Comparison of ENCODE assay signal across 8 cellular contexts in genomic region chr3:51671090-51672082, GRCh38. TPM values are rescaled to one million over a fixed set of nuclear protein-coding genes. Genes with fewer than 3 reads are reported as not detected.
A peak's percentile ranks its signal among the peaks of the same experiment; 100 is the strongest.
DNase-seq lines count a peak whose midpoint lies in the region; ATAC-seq, FAIRE-seq and TF ChIP-seq lines count a peak whose summit lies in the region.

TSS of gene TEX264 (plus strand) at chr3:51671252. CDS start at chr3:51674305, 3,053 bp downstream.

- WGBS in spleen, 5 donors = 0 to 1% (median 0%) methylated on average over 48 to 99 of the region's 99 CpGs

- DNase-seq in 8988T = peak; percentile 96
- DNase-seq in NCI-H2107 treated with DMSO at 0.1 percent for 48 hours (lab: John Stamatoyannopoulos, UW; ENCODE audit: unreplicated experiment) = peak; percentile 43
- peak; percentile 76 for DNase-seq in WTC11 (ENCODE audit: low spot score)
- peak; percentile 52 for DNase-seq in bronchial epithelial cell (ENCODE audit: low read depth)
- DNase-seq in immature natural killer cell = peak; percentile 90 to 94 (median 93)
- peak; percentile 99 for DNase-seq in spleen

- TF ChIP-seq POLR2A in spleen (IDR thresholded peaks at IDR 0.05) = peak; percentile 59 to 71 (median 63)

- ATAC-seq in GM18502 (IDR thresholded peaks at IDR 0.05; ENCODE audit: poor library complexity, unreplicated experiment) (peak; percentile 76), HG02938 (IDR thresholded peaks at IDR 0.05; ENCODE audit: unreplicated experiment) (peak; percentile 65), WTC11 (peak; percentile 77)

- TF ChIP-seq CTCF in WTC11 (IDR thresholded peaks at IDR 0.05) = no peak
- no peak for TF ChIP-seq CTCF in bronchial epithelial cell (IDR thresholded peaks at IDR 0.05; ENCODE audit: insufficient read depth, low read length, severe bottlenecking)
- TF ChIP-seq CTCF in spleen (IDR thresholded peaks at IDR 0.05 in 8 of 11, conservative IDR thresholded peaks at IDR 0.05 in 3 of 11) = peak in 4 of 11 experiments; percentile 12 to 42 (median 27)

- H3K4me3 Mint-ChIP-seq in WTC11 (peak within 1 kb of the TSS; percentile 75), immature natural killer cell (peak within 1 kb of the TSS; percentile 88 to 94 (median 92))

- H3K27me3 Mint-ChIP-seq in WTC11 (ENCODE audit: low read depth) (no peaks in the 10 kb centered on the region; the same call in 1 of the 2 replicates), immature natural killer cell (ENCODE audit: low read depth in 3 of 3) (peaks cover 6 to 10% (median 9%) of the 10 kb centered on the region in 3 donors)

- H3K4me3 ChIP-seq in bronchial epithelial cell (ENCODE audit: low read depth, low read length) (peak within 1 kb of the TSS; percentile 68), spleen (peak within 1 kb of the TSS; percentile 67 to 97 (median 91))

- H3K9me3 Mint-ChIP-seq in WTC11 (no peaks in the 10 kb centered on the region), immature natural killer cell (no peaks in the 10 kb centered on the region)

- intact Hi-C loops in spleen (cut with DNase I; ENCODE audit: low total_unique reads) = loop anchor here (10.0 kb wide), 1 partner anchor 287 kb away; the partner anchor contains the start of gene MANF

- H3K27me3 ChIP-seq in bronchial epithelial cell (ENCODE audit: control insufficient read depth, insufficient read depth, low read length) (no peaks in the 10 kb centered on the region), spleen (replicated peaks in 1 of 7) (no peaks in the 10 kb centered on the region)

- peaks cover 32 to 74% (median 60%) of the 10 kb centered on the region in 6 donors for H3K4me1 ChIP-seq in spleen

- no peaks in the 10 kb centered on the region for H3K9me3 ChIP-seq in spleen

- H3K4me1 Mint-ChIP-seq in WTC11 (peaks cover 35% of the 10 kb centered on the region), immature natural killer cell (peaks cover 59 to 71% of the 10 kb centered on the region in 2 donors)

- H3K36me3 ChIP-seq in bronchial epithelial cell (ENCODE audit: control insufficient read depth, insufficient read depth, low read length) (no peaks in the 10 kb centered on the region), spleen (peaks cover 0 to 24% (median 3%) of the 10 kb centered on the region in 6 donors)

- POLR2A ChIA-PET in WTC11 (lab: Charles Lee) = interaction anchor here (0.8 kb wide), 1 partner anchor 11 kb away, joined by 6 read pairs; no protein-coding TSS in a partner anchor

- CTCF ChIA-PET in WTC11 (lab: Charles Lee) = interaction anchor here (0.7 to 5.7 kb wide), 11 partner anchors 8 to 237 kb away, joined by 3 to 198 read pairs (median 4); partner anchors contain the start of gene DCAF1

- peak within 1 kb of the TSS; percentile 91 to 98 (median 94) for H3K27ac ChIP-seq in spleen

- FAIRE-seq in bronchial epithelial cell (lab: Jason Lieb, UNC) = no peak

- H3K27ac Mint-ChIP-seq in WTC11 (peak within 1 kb of the TSS; percentile 46), immature natural killer cell (peak within 1 kb of the TSS; percentile 86 to 93 (median 92))

- H3K36me3 Mint-ChIP-seq in WTC11 (no peaks in the 10 kb centered on the region), immature natural killer cell (peaks cover 0 to 9% (median 5%) of the 10 kb centered on the region in 3 donors)

TF ChIP-seq in WTC11, 78 proteins besides CTCF, POLR2A, EP300 and RAD21 (continues in another document):
- peak; percentile 81 for TF ChIP-seq MAX (CRISPR knock-in tag; IDR thresholded peaks at IDR 0.05)
- TF ChIP-seq TP53 (CRISPR knock-in tag; IDR thresholded peaks at IDR 0.05) = no peak
- TF ChIP-seq IRF2 (CRISPR knock-in tag; IDR thresholded peaks at IDR 0.05; ENCODE audit: borderline replicate concordance, low read depth) = no peak
- TF ChIP-seq USF2 (CRISPR knock-in tag; IDR thresholded peaks at IDR 0.05) = peak; percentile 65
- TF ChIP-seq SMAD3 (CRISPR knock-in tag; IDR thresholded peaks at IDR 0.05; ENCODE audit: borderline replicate concordance) = peak; percentile 55; the same call in 1 of the 2 replicates
- TF ChIP-seq ETV6 (CRISPR knock-in tag; IDR thresholded peaks at IDR 0.05) = peak; percentile 47
- TF ChIP-seq NFE2L1 (CRISPR knock-in tag; IDR thresholded peaks at IDR 0.05) = no peak
- peak; percentile 46; the same call in 1 of the 2 replicates for TF ChIP-seq HMGXB4 (CRISPR knock-in tag; IDR thresholded peaks at IDR 0.05)
- TF ChIP-seq ESRRA (CRISPR knock-in tag; IDR thresholded peaks at IDR 0.05; ENCODE audit: borderline replicate concordance) = 0 out of 2 replicates have a peak, but pooled peaks have one; percentile 63
- TF ChIP-seq KAT7 (CRISPR knock-in tag; IDR thresholded peaks at IDR 0.05; ENCODE audit: borderline replicate concordance) = peak; percentile 58; the same call in 1 of the 2 replicates
- no peak for TF ChIP-seq OVOL2 (CRISPR knock-in tag; IDR thresholded peaks at IDR 0.05; ENCODE audit: borderline replicate concordance)
- 0 out of 2 replicates have a peak, but pooled peaks have one; percentile 13 for TF ChIP-seq FOXP4 (CRISPR knock-in tag; IDR thresholded peaks at IDR 0.05)
- 0 out of 2 replicates have a peak, but pooled peaks have one; percentile 10 for TF ChIP-seq ZNF317 (CRISPR knock-in tag; IDR thresholded peaks at IDR 0.05; ENCODE audit: borderline replicate concordance, low read depth)
- TF ChIP-seq ATF6 (CRISPR knock-in tag; IDR thresholded peaks at IDR 0.05) = 0 out of 2 replicates have a peak, but pooled peaks have one; percentile 30
- TF ChIP-seq E2F5 (CRISPR knock-in tag; IDR thresholded peaks at IDR 0.05) = peak; percentile 75; the same call in 1 of the 2 replicates
- peak; percentile 34; the same call in 1 of the 2 replicates for TF ChIP-seq GABPB1 (CRISPR knock-in tag; IDR thresholded peaks at IDR 0.05)

RNA-seq across cellular contexts. Expression of gene TEX264, which starts in this region (rescaled TPM):
- total RNA-seq in WTC11 (2021) (11.8 to 17.5 TPM (median 17.5 TPM) in 3 replicates), bronchial epithelial cell (36.1 and 52.9 TPM in 2 replicates), spleen (10 to 100 TPM; 29.8 to 66.3 (median 46.0) TPM)
- polyA plus RNA-seq in immature natural killer cell (100 to 1,000 TPM; 101 to 155 (median 131) TPM), spleen (10 to 100 TPM; 49.9 to 73.1 (median 57.9) TPM)

Comparison
In these comparisons a context has a peak if more than half of its experiments do, and no peak if none do; other contexts are left out.
1. Peak in every context shown above with its lines: DNase-seq, ATAC-seq, H3K4me3 ChIP-seq and H3K27ac ChIP-seq.
2. DNase-seq: peak in every context shown above with its lines; median percentile 99 in spleen; 96 in 8988T; 93 in immature natural killer cell; 76 in WTC11; 52 in bronchial epithelial cell; 43 in NCI-H2107 treated with DMSO at 0.1 percent for 48 hours.